8 cellular contexts compared by ENCODE assay signal in the genomic region with DNA sequence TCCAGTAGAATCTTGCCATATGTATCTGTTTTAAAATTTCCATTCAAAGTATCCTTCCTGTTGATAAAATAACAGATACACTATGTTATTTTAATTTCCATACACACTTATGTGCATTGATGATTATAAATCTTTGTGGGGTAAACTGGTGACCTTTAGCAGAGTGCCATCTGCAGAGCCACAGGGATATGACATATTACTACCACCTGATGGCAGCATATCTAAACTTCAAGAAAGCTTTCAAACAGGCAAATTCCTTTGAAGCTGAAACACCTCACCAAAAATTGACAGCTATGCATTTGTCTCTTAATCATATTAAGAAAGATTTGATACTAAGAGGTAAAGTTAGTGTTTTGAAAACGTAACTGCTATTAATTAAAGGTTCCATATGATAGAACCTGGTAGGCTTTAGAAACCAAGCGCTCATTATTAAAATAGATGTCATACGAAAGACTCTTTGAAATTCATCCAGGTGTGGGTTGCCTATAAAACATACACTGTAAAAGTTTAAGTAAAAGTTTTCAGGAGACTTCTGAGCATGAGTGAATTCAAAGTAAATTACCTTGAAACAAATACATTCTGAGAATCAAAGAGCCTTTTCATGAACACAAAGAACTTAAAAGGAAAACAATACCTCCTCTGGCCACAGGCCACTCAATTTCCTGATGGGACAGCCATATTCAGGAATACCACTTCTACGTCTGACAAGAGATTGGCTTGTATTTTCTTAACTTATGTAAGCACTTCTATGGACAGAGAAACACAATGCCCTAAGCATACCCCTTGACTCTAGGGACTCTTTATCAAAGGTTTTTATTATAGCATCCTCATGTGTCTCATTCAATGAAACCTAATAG.
DNase-seq lines count a peak whose midpoint lies in the region; ATAC-seq, FAIRE-seq and TF ChIP-seq lines count a peak whose summit lies in the region.

No MANE protein-coding gene starts in this region.

- H3K9ac ChIP-seq in trophoblast cell (ENCODE audit: low read length): no peak overlapping the region

- CTCF ChIA-PET in AG04449 (lab: Yijun Ruan, JAX): interaction anchor here (0.7 to 2.9 kb wide), 6 partner anchors 10 to 212 kb away, joined by 3 to 42 read pairs (median 4); no protein-coding TSS in a partner anchor

- no peaks in the 10 kb centered on the region for H3K27me3 ChIP-seq in trophoblast cell (ENCODE audit: insufficient read depth, low read length)

- no peak overlapping the region for H3K18ac ChIP-seq in trophoblast cell (ENCODE audit: low read length)

- no peak overlapping the region for H4K12ac ChIP-seq in trophoblast cell (ENCODE audit: low read depth, low read length)

- no peak for TF ChIP-seq POLR2A in H54 (IDR thresholded peaks at IDR 0.05; ENCODE audit: low read depth, low read length)

- H3K9me3 ChIP-seq in T-helper 17 cell (ENCODE audit: control insufficient read depth, low read length, poor library complexity, severe bottlenecking): no peaks in the 10 kb centered on the region
- no peaks in the 10 kb centered on the region for H3K9me3 ChIP-seq in trophoblast cell (ENCODE audit: insufficient read depth, low read depth, low read length)

- no peaks in the 10 kb centered on the region for H3K36me3 Mint-ChIP-seq in T-helper 17 cell (ENCODE audit: low read depth)

- H3K27ac ChIP-seq in trophoblast cell (ENCODE audit: low read depth, low read length): no peak overlapping the region

- TF ChIP-seq CTCF in AG04449 (IDR thresholded peaks at IDR 0.05; ENCODE audit: insufficient read depth, low read length, missing control alignments) (peak; percentile 39), fibroblast of mammary gland (conservative IDR thresholded peaks at IDR 0.05; ENCODE audit: control insufficient read depth, insufficient read depth, low read depth, low read length) (peak; percentile 62)

- H3K4me1 ChIP-seq in trophoblast cell (ENCODE audit: control insufficient read depth in 1 of 2, insufficient read depth in 2 of 2, low read length in 2 of 2): no peaks in the 10 kb centered on the region

- ATAC-seq in T-helper 17 cell: peak; percentile 68

- H3K79me2 ChIP-seq in trophoblast cell (ENCODE audit: control insufficient read depth, insufficient read depth, low read length, poor library complexity): no peaks in the 10 kb centered on the region

- no peak overlapping the region for H3K27ac Mint-ChIP-seq in T-helper 17 cell

- no peak overlapping the region for H2BK5ac ChIP-seq in trophoblast cell (ENCODE audit: low read depth, low read length, poor library complexity)

- H2BK120ac ChIP-seq in trophoblast cell (ENCODE audit: insufficient read depth, low read length, poor library complexity): no peak overlapping the region

- H3K27me3 Mint-ChIP-seq in T-helper 17 cell: no peaks in the 10 kb centered on the region

- WGBS in trophoblast cell (ENCODE audit: extremely low coverage, insufficient coverage, insufficient read length): no CpG with 5 or more reads among the region's 4 CpGs

- H3K4me2 ChIP-seq in trophoblast cell (ENCODE audit: low read length): no peak overlapping the region

- no peak overlapping the region for H3K14ac ChIP-seq in trophoblast cell (ENCODE audit: low read length)

- no peak overlapping the region for H3K23ac ChIP-seq in trophoblast cell (ENCODE audit: low read length)

- H3K4me3 ChIP-seq in AG04449 (ENCODE audit: low read depth, low read length) (no peak overlapping the region), fibroblast of mammary gland (ENCODE audit: control insufficient read depth, low read depth, low read length) (no peak overlapping the region), trophoblast cell (ENCODE audit: low read depth, low read length) (no peak overlapping the region)

- DNase-seq in AG04449 (ENCODE audit: low read depth, low spot score) (no peak), GF-D8 (lab: John Stamatoyannopoulos, UW) (peak; percentile 9), H54 (ENCODE audit: insufficient read length, low spot score) (no peak), LoVo (ENCODE audit: low spot score) (peak; percentile 60), T-helper 17 cell (no peak), fibroblast of mammary gland (ENCODE audit: low read depth) (peak; percentile 51), trophoblast cell (peak; percentile 5 to 58), NCI-H1048 (lab: John Stamatoyannopoulos, UW) (no peak)

- no peak overlapping the region for H4K8ac ChIP-seq in trophoblast cell (ENCODE audit: low read depth, low read length)

- H2AFZ ChIP-seq in trophoblast cell (ENCODE audit: insufficient read depth, low read length, poor library complexity): no peak overlapping the region

- no peak overlapping the region for H3K4me3 Mint-ChIP-seq in T-helper 17 cell

- no peak overlapping the region for H3K4ac ChIP-seq in trophoblast cell (ENCODE audit: low read depth, low read length)

- H2BK12ac ChIP-seq in trophoblast cell (ENCODE audit: low read length): no peak overlapping the region

- POLR2A ChIA-PET in AG04449 (lab: Yijun Ruan, JAX): no interaction called here

- no peak overlapping the region for H2AK5ac ChIP-seq in trophoblast cell (ENCODE audit: low read length)

- H3K36me3 ChIP-seq in trophoblast cell (ENCODE audit: control insufficient read depth in 1 of 2, insufficient read depth in 2 of 2, low read length in 2 of 2): no peaks in the 10 kb centered on the region

- H4K91ac ChIP-seq in trophoblast cell (ENCODE audit: low read depth, low read length): no peak overlapping the region

- FAIRE-seq in H54 (lab: Jason Lieb, UNC): peak; percentile 93

- no peaks in the 10 kb centered on the region for H3K79me1 ChIP-seq in trophoblast cell (ENCODE audit: low read length)

- H3K4me1 Mint-ChIP-seq in T-helper 17 cell: no peaks in the 10 kb centered on the region

Comparison
In these comparisons a context has a peak if more than half of its experiments do, and no peak if none do; other contexts are left out.
1. DNase-seq: peak in GF-D8 (single experiment), LoVo (single experiment), fibroblast of mammary gland (single experiment) and trophoblast cell (2 of 2); none in AG04449 (single experiment), H54 (single experiment), T-helper 17 cell (0 of 3) and NCI-H1048 (single experiment).